Comparison of ENCODE assay signal across 20 cellular contexts in genomic region chr15:39296955-39297354, GRCh38.
DNase-seq lines count a peak whose midpoint lies in the region; ATAC-seq and TF ChIP-seq lines count a peak whose summit lies in the region.
"Had no signal": no experiment of that assay in that cellular context is flagged by ENCODE, and none has a peak within 500 bp of the region (broad histone marks: within the 10 kb centered on the region; RNA-seq: fewer than 3 reads in every experiment).

No MANE protein-coding gene starts in this region.

- peak overlapping the region; percentile 8; the same call in 1 of the 2 replicates for H3K9ac ChIP-seq in OCI-LY3 (ENCODE audit: low read length)

- DNase-seq in NCI-H1417 (lab: John Stamatoyannopoulos, UW) = no peak
- no peak for DNase-seq in CD1c-positive myeloid dendritic cell (ENCODE audit: extremely low spot score)
- DNase-seq: CD4-positive, alpha-beta memory T cell; DMS153; GF-D8; HCEC 1CT; KBM-7; NCI-H1105; NCI-H1694; NCI-H510A; NCI-H748 treated with DMSO at 0.1 percent for 48 hours; NK-92 treated with Interleukin-12 subunit alpha and Interleukin-12 subunit beta, amount 100 ng/mL, for 24 hours; T-helper 17 cell had no signal

- no peak overlapping the region for H3K4me3 ChIP-seq in OCI-LY3 (ENCODE audit: low read length)
- H3K4me3 ChIP-seq: GM23338 had no signal

- H4K20me1 ChIP-seq in OCI-LY3 (ENCODE audit: insufficient read depth, low read length) = no peaks in the 10 kb centered on the region

- no peaks in the 10 kb centered on the region for H3K79me2 ChIP-seq in OCI-LY3 (ENCODE audit: low read length)

- no peak overlapping the region for H2AFZ ChIP-seq in OCI-LY3 (ENCODE audit: low read depth, low read length)
- H2AFZ ChIP-seq: GM23338 had no signal

- peaks cover 42% of the 10 kb centered on the region for H3K4me1 ChIP-seq in OCI-LY3 (ENCODE audit: low read length)

- no peaks in the 10 kb centered on the region for H3K36me3 ChIP-seq in OCI-LY3 (replicated peaks; ENCODE audit: low read depth, low read length)

- peaks cover 7% of the 10 kb centered on the region; the same call in 1 of the 2 replicates for H3K9me3 ChIP-seq in OCI-LY3 (ENCODE audit: insufficient read depth, low read length)

- H3K27ac ChIP-seq in OCI-LY3 (ENCODE audit: low read length) = peak overlapping the region; percentile 52

- H3K27me3 ChIP-seq in OCI-LY3 (ENCODE audit: low read depth, low read length) = 0 out of 2 replicates have a peak, but pooled peaks cover 2% of the 10 kb centered on the region

- no peak for TF ChIP-seq CTCF in OCI-LY3 (IDR thresholded peaks at IDR 0.05; ENCODE audit: low read depth, low read length)

- peak; percentile 44 for ATAC-seq in GM18502 (IDR thresholded peaks at IDR 0.05; ENCODE audit: poor library complexity, unreplicated experiment)
- ATAC-seq in GM19438 (IDR thresholded peaks at IDR 0.05; ENCODE audit: low read depth, unreplicated experiment) = peak; percentile 74
- peak; percentile 71 for ATAC-seq in HG02938 (IDR thresholded peaks at IDR 0.05; ENCODE audit: unreplicated experiment)
- ATAC-seq in HG02840 (IDR thresholded peaks at IDR 0.05; ENCODE audit: low FRiP score, unreplicated experiment) = no peak
- ATAC-seq: GM23338, Right ventricle myocardium inferior, T-helper 17 cell had no signal

- peak overlapping the region; percentile 58 for H3K4me2 ChIP-seq in OCI-LY3 (ENCODE audit: low read length)
- H3K4me2 ChIP-seq: GM23338 had no signal
